In the genomic region with DNA sequence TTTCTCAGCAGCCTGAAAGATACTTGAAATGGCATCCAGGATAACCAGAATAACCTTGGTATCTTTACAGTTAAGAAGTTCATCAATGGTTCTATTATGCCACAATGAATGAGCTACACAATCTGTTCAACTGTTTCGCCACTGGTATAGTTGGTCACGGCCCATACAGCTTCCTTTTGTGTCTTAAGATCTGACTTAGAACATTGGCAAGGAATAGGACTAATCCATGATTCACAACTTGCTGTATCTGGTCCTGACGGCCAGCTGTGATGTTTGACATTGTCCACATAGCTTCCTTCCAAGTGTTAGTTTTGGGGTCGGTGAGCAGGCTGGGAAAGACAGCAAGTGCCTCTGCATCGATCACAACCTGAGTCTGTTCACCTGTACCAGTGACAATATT, we compare ENCODE assay signal across 33 cellular contexts.
"Had no signal": no experiment of that assay in that cellular context is flagged by ENCODE, and none has a peak within 500 bp of the region (broad histone marks: within the 10 kb centered on the region; RNA-seq: fewer than 3 reads in every experiment).

No MANE protein-coding gene starts in this region.

- H3K27me3 ChIP-seq: Peyer's patch had no signal

- H3K4me2 ChIP-seq: KMS-11 had no signal

- ATAC-seq: activated CD8-positive, alpha-beta memory T cell treated with anti-CD3 and anti-CD28 coated beads, Interleukin-2, amount 10 ng/mL, durations not matched to agents 7 days and 5 days; activated naive CD8-positive, alpha-beta T cell treated with anti-CD3 and anti-CD28 coated beads, Interleukin-2, amount 50 U/mL, for 24 hours; PC-3; Right ventricle myocardium inferior had no signal

- DNase-seq: activated CD4-positive, alpha-beta memory T cell treated with anti-CD3 and anti-CD28 coated beads, Interleukin-2, amount 10 ng/mL, durations not matched to agents 7 days and 5 days; activated CD4-positive, alpha-beta T cell treated with anti-CD3 and anti-CD28 coated beads for 1 hour; activated CD4-positive, alpha-beta T cell treated with anti-CD3 and anti-CD28 coated beads for 48 hours; activated CD4-positive, CD25-positive, alpha-beta regulatory T cell; activated CD8-positive, alpha-beta memory T cell treated with anti-CD3 and anti-CD28 coated beads for 24 hours; activated CD8-positive, alpha-beta memory T cell treated with anti-CD3 and anti-CD28 coated beads, Interleukin-2, amount 10 ng/mL, durations not matched to agents 7 days and 5 days; activated CD8-positive, alpha-beta memory T cell treated with anti-CD3 and anti-CD28 coated beads, Interleukin-2, amount 50 U/mL, for 48 hours; activated effector memory CD4-positive, alpha-beta T cell treated with Interleukin-2 at 50 U/mL for 16 hours; activated naive CD4-positive, alpha-beta T cell treated with anti-CD3 and anti-CD28 coated beads, Interleukin-2, amount 10 ng/mL, durations not matched to agents 7 days and 5 days; activated naive CD8-positive, alpha-beta T cell treated with anti-CD3 and anti-CD28 coated beads, Interleukin-2, amount 50 U/mL, for 24 hours; activated T-cell treated with anti-CD3 and anti-CD28 coated beads, Interleukin-2, amount 50 U/mL, for 48 hours; anterior cingulate cortex; caudate nucleus; MM.1S; MV-4-11; NCI-H1092; NCI-H1436 treated with DMSO at 0.1 percent for 48 hours; NCI-H1694 treated with DMSO at 0.1 percent for 48 hours; NCI-H2029; NCI-H2107; NCI-H2171; NCI-H226; NCI-H446 treated with DMSO at 0.1 percent for 48 hours; NCI-H524 treated with DMSO at 0.1 percent for 48 hours; PC-3; Peyer's patch; SIG-M5; T1000; WERI-Rb-1 had no signal

- H3K9ac ChIP-seq: KMS-11 had no signal

- H3K4me3 ChIP-seq: Peyer's patch had no signal

- H3K9me3 ChIP-seq: Peyer's patch had no signal

- H3K27ac ChIP-seq: KMS-11, Peyer's patch, RWPE1, WERI-Rb-1 had no signal

- H3K36me3 ChIP-seq: Peyer's patch, WERI-Rb-1 had no signal

- FAIRE-seq: bronchial epithelial cell had no signal
